In the genomic region with DNA sequence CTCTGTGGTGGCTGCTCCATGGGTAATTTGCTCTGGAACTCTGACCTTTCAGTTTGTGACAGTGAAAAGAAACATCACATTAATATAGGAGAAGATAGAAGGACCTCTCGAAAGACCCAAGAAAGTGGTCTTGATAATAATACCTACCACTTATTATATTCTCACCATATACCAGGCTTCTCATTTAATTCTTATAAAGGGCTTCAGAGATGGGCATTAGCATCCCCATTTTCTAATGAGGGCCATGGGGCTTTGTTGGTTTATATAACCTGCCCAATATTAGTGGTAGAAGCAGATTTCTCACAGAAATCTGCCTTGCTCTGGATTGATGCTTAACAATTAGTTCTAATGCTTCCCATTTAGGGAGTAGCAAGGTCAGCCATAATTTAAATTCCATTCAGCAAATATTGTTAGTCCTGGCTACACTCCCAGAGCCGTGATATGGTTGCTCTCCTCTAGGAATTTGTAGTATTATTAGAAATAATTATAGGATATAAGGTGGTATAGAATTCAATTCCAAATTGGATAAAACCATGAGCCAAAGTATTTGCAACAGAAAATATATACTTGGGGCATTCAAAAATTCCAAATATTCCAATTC, we compare ENCODE assay signal across 1 cellular context.
TF ChIP-seq lines count a peak whose summit lies in the region.

No MANE protein-coding gene starts in this region.

TF ChIP-seq in GM23338, 12 proteins besides CTCF, POLR2A, EP300 and RAD21 (continued from another document):
- TF ChIP-seq, protein P1, sequence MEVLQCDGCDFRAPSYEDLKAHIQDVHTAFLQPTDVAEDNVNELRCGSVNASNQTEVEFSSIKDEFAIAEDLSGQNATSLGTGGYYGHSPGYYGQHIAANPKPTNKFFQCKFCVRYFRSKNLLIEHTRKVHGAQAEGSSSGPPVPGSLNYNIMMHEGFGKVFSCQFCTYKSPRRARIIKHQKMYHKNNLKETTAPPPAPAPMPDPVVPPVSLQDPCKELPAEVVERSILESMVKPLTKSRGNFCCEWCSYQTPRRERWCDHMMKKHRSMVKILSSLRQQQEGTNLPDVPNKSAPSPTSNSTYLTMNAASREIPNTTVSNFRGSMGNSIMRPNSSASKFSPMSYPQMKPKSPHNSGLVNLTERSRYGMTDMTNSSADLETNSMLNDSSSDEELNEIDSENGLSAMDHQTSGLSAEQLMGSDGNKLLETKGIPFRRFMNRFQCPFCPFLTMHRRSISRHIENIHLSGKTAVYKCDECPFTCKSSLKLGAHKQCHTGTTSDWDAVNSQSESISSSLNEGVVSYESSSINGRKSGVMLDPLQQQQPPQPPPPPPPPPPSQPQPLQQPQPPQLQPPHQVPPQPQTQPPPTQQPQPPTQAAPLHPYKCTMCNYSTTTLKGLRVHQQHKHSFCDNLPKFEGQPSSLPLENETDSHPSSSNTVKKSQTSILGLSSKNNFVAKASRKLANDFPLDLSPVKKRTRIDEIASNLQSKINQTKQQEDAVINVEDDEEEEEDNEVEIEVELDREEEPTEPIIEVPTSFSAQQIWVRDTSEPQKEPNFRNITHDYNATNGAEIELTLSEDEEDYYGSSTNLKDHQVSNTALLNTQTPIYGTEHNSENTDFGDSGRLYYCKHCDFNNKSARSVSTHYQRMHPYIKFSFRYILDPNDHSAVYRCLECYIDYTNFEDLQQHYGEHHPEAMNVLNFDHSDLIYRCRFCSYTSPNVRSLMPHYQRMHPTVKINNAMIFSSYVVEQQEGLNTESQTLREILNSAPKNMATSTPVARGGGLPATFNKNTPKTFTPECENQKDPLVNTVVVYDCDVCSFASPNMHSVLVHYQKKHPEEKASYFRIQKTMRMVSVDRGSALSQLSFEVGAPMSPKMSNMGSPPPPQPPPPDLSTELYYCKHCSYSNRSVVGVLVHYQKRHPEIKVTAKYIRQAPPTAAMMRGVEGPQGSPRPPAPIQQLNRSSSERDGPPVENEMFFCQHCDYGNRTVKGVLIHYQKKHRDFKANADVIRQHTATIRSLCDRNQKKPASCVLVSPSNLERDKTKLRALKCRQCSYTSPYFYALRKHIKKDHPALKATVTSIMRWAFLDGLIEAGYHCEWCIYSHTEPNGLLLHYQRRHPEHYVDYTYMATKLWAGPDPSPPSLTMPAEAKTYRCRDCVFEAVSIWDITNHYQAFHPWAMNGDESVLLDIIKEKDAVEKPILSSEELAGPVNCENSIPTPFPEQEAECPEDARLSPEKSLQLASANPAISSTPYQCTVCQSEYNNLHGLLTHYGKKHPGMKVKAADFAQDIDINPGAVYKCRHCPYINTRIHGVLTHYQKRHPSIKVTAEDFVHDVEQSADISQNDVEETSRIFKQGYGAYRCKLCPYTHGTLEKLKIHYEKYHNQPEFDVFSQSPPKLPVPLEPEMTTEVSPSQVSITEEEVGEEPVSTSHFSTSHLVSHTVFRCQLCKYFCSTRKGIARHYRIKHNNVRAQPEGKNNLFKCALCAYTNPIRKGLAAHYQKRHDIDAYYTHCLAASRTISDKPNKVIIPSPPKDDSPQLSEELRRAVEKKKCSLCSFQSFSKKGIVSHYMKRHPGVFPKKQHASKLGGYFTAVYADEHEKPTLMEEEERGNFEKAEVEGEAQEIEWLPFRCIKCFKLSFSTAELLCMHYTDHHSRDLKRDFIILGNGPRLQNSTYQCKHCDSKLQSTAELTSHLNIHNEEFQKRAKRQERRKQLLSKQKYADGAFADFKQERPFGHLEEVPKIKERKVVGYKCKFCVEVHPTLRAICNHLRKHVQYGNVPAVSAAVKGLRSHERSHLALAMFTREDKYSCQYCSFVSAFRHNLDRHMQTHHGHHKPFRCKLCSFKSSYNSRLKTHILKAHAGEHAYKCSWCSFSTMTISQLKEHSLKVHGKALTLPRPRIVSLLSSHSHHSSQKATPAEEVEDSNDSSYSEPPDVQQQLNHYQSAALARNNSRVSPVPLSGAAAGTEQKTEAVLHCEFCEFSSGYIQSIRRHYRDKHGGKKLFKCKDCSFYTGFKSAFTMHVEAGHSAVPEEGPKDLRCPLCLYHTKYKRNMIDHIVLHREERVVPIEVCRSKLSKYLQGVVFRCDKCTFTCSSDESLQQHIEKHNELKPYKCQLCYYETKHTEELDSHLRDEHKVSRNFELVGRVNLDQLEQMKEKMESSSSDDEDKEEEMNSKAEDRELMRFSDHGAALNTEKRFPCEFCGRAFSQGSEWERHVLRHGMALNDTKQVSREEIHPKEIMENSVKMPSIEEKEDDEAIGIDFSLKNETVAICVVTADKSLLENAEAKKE (CRISPR knock-in tag; IDR thresholded peaks at IDR 0.05), result no peak
- TF ChIP-seq ZNF331 (CRISPR knock-in tag; IDR thresholded peaks at IDR 0.05; ENCODE audit: low read depth) (no peak), CREB1 (CRISPR knock-in tag; IDR thresholded peaks at IDR 0.05; ENCODE audit: low read depth) (no peak), JUNB (IDR thresholded peaks at IDR 0.05; ENCODE audit: unreplicated experiment) (no peak), POLR2AphosphoS5 (IDR thresholded peaks at IDR 0.05; ENCODE audit: low read depth) (no peak), EZH2phosphoT487 (IDR thresholded peaks at IDR 0.05; ENCODE audit: unreplicated experiment) (no peak)
- TF ChIP-seq, protein P2, sequence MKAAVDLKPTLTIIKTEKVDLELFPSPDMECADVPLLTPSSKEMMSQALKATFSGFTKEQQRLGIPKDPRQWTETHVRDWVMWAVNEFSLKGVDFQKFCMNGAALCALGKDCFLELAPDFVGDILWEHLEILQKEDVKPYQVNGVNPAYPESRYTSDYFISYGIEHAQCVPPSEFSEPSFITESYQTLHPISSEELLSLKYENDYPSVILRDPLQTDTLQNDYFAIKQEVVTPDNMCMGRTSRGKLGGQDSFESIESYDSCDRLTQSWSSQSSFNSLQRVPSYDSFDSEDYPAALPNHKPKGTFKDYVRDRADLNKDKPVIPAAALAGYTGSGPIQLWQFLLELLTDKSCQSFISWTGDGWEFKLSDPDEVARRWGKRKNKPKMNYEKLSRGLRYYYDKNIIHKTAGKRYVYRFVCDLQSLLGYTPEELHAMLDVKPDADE (IDR thresholded peaks at IDR 0.05), result no peak
